In genomic region chr19:40232479-40232878, GRCh38 we compare ENCODE assay signal across 29 cellular contexts. TPM values are rescaled to one million over a fixed set of nuclear protein-coding genes. Genes with fewer than 3 reads are reported as not detected.
DNase-seq lines count a peak whose midpoint lies in the region; ATAC-seq, FAIRE-seq and TF ChIP-seq lines count a peak whose summit lies in the region.
"Had no signal": no experiment of that assay in that cellular context is flagged by ENCODE, and none has a peak within 500 bp of the region (broad histone marks: within the 10 kb centered on the region; RNA-seq: fewer than 3 reads in every experiment).

No MANE protein-coding gene starts in this region.

- peak overlapping the region; percentile 32; the same call in 1 of the 3 replicates for H3K4me3 Mint-ChIP-seq in GM23338
- H3K4me3 Mint-ChIP-seq in progenitor cell of endocrine pancreas (ENCODE audit: low read depth) = no peak overlapping the region
- H3K4me3 Mint-ChIP-seq: activated CD4-positive, alpha-beta T cell treated with anti-CD3 and anti-CD28 coated beads, Interleukin-2, amount 10 ng/mL, durations not matched to agents 24 days and 14 days; activated T-helper 1 cell treated with anti-CD3 and anti-CD28 coated beads, Interleukin-12 subunit alpha, Interleukin-12 subunit beta, Interleukin-2, Interleukin-4 antibody, amounts not matched to agents 30 ng/mL and 10 ng/mL and 1 ng/mL, durations not matched to agents 14 hours and 24 hours and 36 hours; CD4-positive, alpha-beta T cell had no signal

- no peak overlapping the region for H3K4me3 ChIP-seq in GM23338
- no peak overlapping the region for H3K4me3 ChIP-seq in Panc1 (ENCODE audit: low read depth in 2 of 2, low read length in 2 of 2)
- peak overlapping the region in 2 of 3 experiments; percentile 55 to 69; a peak in 3 of 6 replicates for H3K4me3 ChIP-seq in HepG2 (replicated peaks in 1 of 3; ENCODE audit: insufficient read depth in 1 of 3, low read depth in 2 of 3, low read length in 3 of 3)
- H3K4me3 ChIP-seq: gastroesophageal sphincter had no signal

- TF ChIP-seq CTCF in GM23338 (conservative IDR thresholded peaks at IDR 0.05; ENCODE audit: low read depth in 2 of 2) (no peak), Panc1 (IDR thresholded peaks at IDR 0.05) (no peak), HepG2 (CRISPR knock-in tag; IDR thresholded peaks at IDR 0.05) (no peak), progenitor cell of endocrine pancreas (IDR thresholded peaks at IDR 0.05; ENCODE audit: unreplicated experiment) (no peak)

- peaks cover 21% of the 10 kb centered on the region for H3K4me1 ChIP-seq in GM23338 (ENCODE audit: insufficient read depth)
- H3K4me1 ChIP-seq in Panc1 (ENCODE audit: control insufficient read depth, insufficient read depth, low read length) = peaks cover 34% of the 10 kb centered on the region
- peaks cover 56% of the 10 kb centered on the region for H3K4me1 ChIP-seq in HepG2 (ENCODE audit: insufficient read depth, low read length)

- WGBS in HepG2 (ENCODE audit: low lambda C conversion rate) = 76% methylated on average over 5 of the region's 12 CpGs

- H3K4me2 ChIP-seq in GM23338 (no peak overlapping the region), HepG2 (ENCODE audit: low read depth, low read length) (peak overlapping the region; percentile 91)
- H3K4me2 ChIP-seq: SK-N-SH had no signal

- H2AFZ ChIP-seq in GM23338 (no peak overlapping the region), HepG2 (ENCODE audit: low read length) (no peak overlapping the region)

- H3K27me3 Mint-ChIP-seq in GM23338 (ENCODE audit: insufficient read depth, low read depth, poor library complexity) (peaks cover 17% of the 10 kb centered on the region), progenitor cell of endocrine pancreas (peaks cover 9% of the 10 kb centered on the region)

- H3K79me2 ChIP-seq in GM23338 (replicated peaks; ENCODE audit: insufficient read depth) (no peaks in the 10 kb centered on the region), HepG2 (ENCODE audit: insufficient read depth, low read length) (no peaks in the 10 kb centered on the region)

- no peak; a peak in 1 of 4 replicates for TF ChIP-seq POLR2A in HepG2 (IDR thresholded peaks at IDR 0.05; ENCODE audit: insufficient read depth in 1 of 2, low read depth in 2 of 2, low read length in 2 of 2)

- H3K27me3 ChIP-seq in GM23338 (ENCODE audit: insufficient read depth) (peaks cover 9% of the 10 kb centered on the region), Panc1 (ENCODE audit: control insufficient read depth, insufficient read depth, low read length) (no peaks in the 10 kb centered on the region), HepG2 (ENCODE audit: control insufficient read depth in 1 of 2, insufficient read depth in 2 of 2, low read length in 2 of 2) (no peaks in the 10 kb centered on the region)
- H3K27me3 ChIP-seq: gastroesophageal sphincter had no signal

- peak; percentile 19 for ATAC-seq in GM23338
- ATAC-seq in Panc1 = peak; percentile 28
- peak; percentile 58 for ATAC-seq in HepG2
- ATAC-seq in sciatic nerve = peak; percentile 50
- ATAC-seq in GM18502 (IDR thresholded peaks at IDR 0.05; ENCODE audit: poor library complexity, unreplicated experiment) = no peak

- in situ Hi-C loops in Panc1 (cut with HindIII; ENCODE audit: low pct_unique_long_range_greater_than_20kb, low sequenced_read_pairs) = no loop called here
- in situ Hi-C loops in HepG2 (cut with HindIII; ENCODE audit: extremely low pct_ligation_motif_present, low pct_unique_long_range_greater_than_20kb) = no loop called here

- H3K27ac ChIP-seq in GM23338 (ENCODE audit: low read depth) (no peak overlapping the region), Panc1 (ENCODE audit: low read length) (no peak overlapping the region; the same call in 1 of the 2 replicates), HepG2 (ENCODE audit: extremely low read length, insufficient read depth, low read length) (peak overlapping the region; percentile 83)
- H3K27ac ChIP-seq: VCaP had no signal

- no peak for TF ChIP-seq RAD21 in HepG2 (CRISPR knock-in tag; IDR thresholded peaks at IDR 0.05)

- POLR2A ChIA-PET in Panc1 (lab: Charles Lee) = interaction anchor here (0.6 to 1.3 kb wide), 7 partner anchors 10 to 797 kb away, joined by 3 to 9 read pairs (median 3); partner anchors contain the start of gene RPS16
- POLR2A ChIA-PET in HepG2 (lab: Yijun Ruan, JAX) = interaction anchor here (0.9 to 2.7 kb wide), 5 partner anchors 10 to 201 kb away, joined by 3 to 25 read pairs (median 5); no protein-coding TSS in a partner anchor

- FAIRE-seq in HepG2 (lab: Jason Lieb, UNC) = peak; percentile 43
- FAIRE-seq: G401.6, GM18507 had no signal

- H3K9me2 ChIP-seq in GM23338 (ENCODE audit: insufficient read depth) = no peaks in the 10 kb centered on the region
- H3K9me2 ChIP-seq: SK-N-SH had no signal

- CTCF ChIA-PET in Panc1 (lab: Charles Lee) = interaction anchor here (0.7 to 3.0 kb wide), 5 partner anchors 12 to 93 kb away, joined by 3 to 30 read pairs (median 4); no protein-coding TSS in a partner anchor
- CTCF ChIA-PET in HepG2 (lab: Yijun Ruan, JAX; ENCODE audit: low intra/inter-chr PET ratio, low total read pairs) = no interaction called here

- no peaks in the 10 kb centered on the region for H3K9me3 ChIP-seq in Panc1 (ENCODE audit: control insufficient read depth, insufficient read depth, low read depth, low read length)
- no peaks in the 10 kb centered on the region for H3K9me3 ChIP-seq in HepG2 (ENCODE audit: low read length)
- H3K9me3 ChIP-seq: gastroesophageal sphincter, SK-N-SH had no signal

- H3K36me3 ChIP-seq in GM23338 (ENCODE audit: insufficient read depth) (no peaks in the 10 kb centered on the region), Panc1 (ENCODE audit: control insufficient read depth, insufficient read depth, low read length) (peaks cover 39% of the 10 kb centered on the region), HepG2 (replicated peaks in 1 of 2; ENCODE audit: control insufficient read depth in 1 of 2, insufficient read depth in 2 of 2, low read length in 2 of 2) (peaks cover 21% of the 10 kb centered on the region in 2 experiments; a peak in 4 of 5 replicates)

- 0 out of 2 replicates have a peak, but pooled peaks cover 3% of the 10 kb centered on the region for H3F3A ChIP-seq in GM23338 (replicated peaks; ENCODE audit: low read depth)

- DNase-seq in GM23338 (ENCODE audit: low spot score) = no peak
- DNase-seq in Panc1 (ENCODE audit: low read depth, low spot score) = no peak
- peak; percentile 45 for DNase-seq in HepG2 (ENCODE audit: low spot score)
- no peak for DNase-seq in sciatic nerve (ENCODE audit: low spot score)
- DNase-seq in NCI-H1694 treated with DMSO at 0.1 percent for 48 hours (lab: John Stamatoyannopoulos, UW) = no peak
- no peak for DNase-seq in progenitor cell of endocrine pancreas (ENCODE audit: low spot score, unreplicated experiment)
- DNase-seq: activated CD4-positive, alpha-beta T cell treated with anti-CD3 and anti-CD28 coated beads, Interleukin-2, amount 10 ng/mL, durations not matched to agents 24 days and 14 days; activated naive CD4-positive, alpha-beta T cell treated with anti-CD3 and anti-CD28 coated beads, Interleukin-2, amount 50 U/mL, for 16 hours; amygdala; CD4-positive, alpha-beta T cell; DMS153; GOT3; hippocampal formation; Kasumi-1; NCI-H2171 treated with DMSO at 0.1 percent for 48 hours; NCI-H526 treated with DMSO at 0.1 percent for 48 hours; retina; RPMI8226; SK-N-SH; stimulated activated CD4-positive, alpha-beta T cell treated with anti-CD3 and anti-CD28 coated beads, Interleukin-4, amount 100 ng/mL, for 4 hours; stimulated activated naive CD4-positive, alpha-beta T cell; T-helper 17 cell had no signal

- TF ChIP-seq EP300 in HepG2 (IDR thresholded peaks at IDR 0.05; ENCODE audit: low read depth in 2 of 2, low read length in 2 of 2) (no peak), HepG2 (CRISPR knock-in tag; IDR thresholded peaks at IDR 0.05; ENCODE audit: borderline replicate concordance) (no peak)

- BruUV-seq in Panc1 (replicated peaks; lab: Mats Ljungman, UMichigan) (no TSS peak), HepG2 (replicated peaks; lab: Mats Ljungman, UMichigan) (no TSS peak)

- intact Hi-C loops in Panc1 (cut with micrococcal nuclease; ENCODE audit: unreplicated experiment) (no loop called here), HepG2 (cut with micrococcal nuclease; ENCODE audit: unreplicated experiment) (no loop called here), sciatic nerve (cut with DNase I) (no loop called here)

- H3K36me3 Mint-ChIP-seq in GM23338 (ENCODE audit: low read depth) = peaks cover 11% of the 10 kb centered on the region; the same call in 2 of the 3 replicates
- peaks cover 1% of the 10 kb centered on the region for H3K36me3 Mint-ChIP-seq in progenitor cell of endocrine pancreas (ENCODE audit: insufficient read depth)

- H3K27ac Mint-ChIP-seq in GM23338 (no peak overlapping the region), progenitor cell of endocrine pancreas (no peak overlapping the region)
- H3K27ac Mint-ChIP-seq: activated CD4-positive, alpha-beta T cell treated with anti-CD3 and anti-CD28 coated beads, Interleukin-2, amount 10 ng/mL, durations not matched to agents 24 days and 14 days; activated T-helper 1 cell treated with anti-CD3 and anti-CD28 coated beads, Interleukin-12 subunit alpha, Interleukin-12 subunit beta, Interleukin-2, Interleukin-4 antibody, amounts not matched to agents 30 ng/mL and 10 ng/mL and 1 ng/mL, durations not matched to agents 14 hours and 24 hours and 36 hours; CD4-positive, alpha-beta T cell; T-helper 17 cell had no signal

- H3K9ac ChIP-seq in HepG2 (ENCODE audit: insufficient read depth, low read depth, low read length) = peak overlapping the region; percentile 71; the same call in 1 of the 2 replicates
- H3K9ac ChIP-seq: SK-N-SH had no signal

- no peaks in the 10 kb centered on the region for H4K20me1 ChIP-seq in GM23338 (replicated peaks; ENCODE audit: insufficient read depth)
- H4K20me1 ChIP-seq in HepG2 (ENCODE audit: insufficient read depth, low read length) = no peaks in the 10 kb centered on the region

- peaks cover 28% of the 10 kb centered on the region for H3K4me1 Mint-ChIP-seq in GM23338
- H3K4me1 Mint-ChIP-seq in progenitor cell of endocrine pancreas (ENCODE audit: low read depth) = peaks cover 8% of the 10 kb centered on the region

- H3K9me3 Mint-ChIP-seq in GM23338 (no peaks in the 10 kb centered on the region), progenitor cell of endocrine pancreas (ENCODE audit: low read depth) (no peaks in the 10 kb centered on the region)
- H3K9me3 Mint-ChIP-seq: activated CD4-positive, alpha-beta T cell treated with anti-CD3 and anti-CD28 coated beads, Interleukin-2, amount 10 ng/mL, durations not matched to agents 24 days and 14 days; activated T-helper 1 cell treated with anti-CD3 and anti-CD28 coated beads, Interleukin-12 subunit alpha, Interleukin-12 subunit beta, Interleukin-2, Interleukin-4 antibody, amounts not matched to agents 30 ng/mL and 10 ng/mL and 1 ng/mL, durations not matched to agents 14 hours and 24 hours and 36 hours; CD4-positive, alpha-beta T cell had no signal

RNA-seq across cellular contexts. Expression of gene CCNP, which starts 6.0 kb away (rescaled TPM):
- 0.39 and 7.1 TPM in 2 replicates for total RNA-seq in GM23338 (2014; rRNA removed; shearing (Covaris generic))
- polyA plus RNA-seq in GM23338 (2016; fragmentation: Nextera tagmentation; extraction: Ambion mirVana) = 2.2 and 3.3 TPM in 2 replicates
- 3.0 TPM for total RNA-seq in Panc1 (2021; ENCODE audit: unreplicated experiment)
- polyA plus RNA-seq in Panc1 (2012; ENCODE audit: insufficient read length) = 4.4 TPM
- 0.66 and 1.1 TPM in 2 replicates for total RNA-seq in HepG2 (2016; rRNA removed; fragmentation: Illumina TruSeq; extraction: Trizol)
- total RNA-seq in HepG2 (2016; cell fraction: cytosol; rRNA removed; fragmentation: Illumina TruSeq; extraction: Trizol; ENCODE audit: low read depth) = 0.20 and 0.35 TPM in 2 replicates
- 0.85 and 1.1 TPM in 2 replicates for total RNA-seq in HepG2 (2016; cell fraction: insoluble cytoplasmic fraction; rRNA removed; fragmentation: Illumina TruSeq; extraction: Trizol)
- 0.74 and 0.79 TPM in 2 replicates for total RNA-seq in HepG2 (2016; cell fraction: membrane; rRNA removed; fragmentation: Illumina TruSeq; extraction: Trizol)
- total RNA-seq in HepG2 (2016; cell fraction: nucleus; rRNA removed; fragmentation: Illumina TruSeq; extraction: Trizol) = 0.69 and 0.96 TPM in 2 replicates
- polyA plus RNA-seq in HepG2 (2011; rRNA removed) = 1.8 and 2.8 TPM in 2 replicates
- polyA plus RNA-seq in HepG2 (2011; cell fraction: cytosol; rRNA removed) = 1.7 and 2.0 TPM in 2 replicates
- polyA plus RNA-seq in HepG2 (2011; cell fraction: nucleus; rRNA removed) = 7.9 and 8.4 TPM in 2 replicates
- 2.0 and 2.9 TPM in 2 replicates for polyA plus RNA-seq in HepG2 (2012)
- 0.25 and 0.58 TPM in 2 replicates for polyA plus RNA-seq in HepG2 (2016; cell fraction: cytosol; fragmentation: Illumina TruSeq; extraction: Trizol; ENCODE audit: low read depth)
- polyA plus RNA-seq in HepG2 (2016; cell fraction: insoluble cytoplasmic fraction; fragmentation: Illumina TruSeq; extraction: Trizol; ENCODE audit: low read depth) = 1.0 and 1.2 TPM in 2 replicates
- polyA plus RNA-seq in HepG2 (2016; cell fraction: membrane; fragmentation: Illumina TruSeq; extraction: Trizol; ENCODE audit: low read depth) = 0.49 and 0.52 TPM in 2 replicates
- polyA plus RNA-seq in HepG2 (2016; cell fraction: nucleus; fragmentation: Illumina TruSeq; extraction: Trizol; ENCODE audit: insufficient read depth, low read depth) = 2.3 and 2.8 TPM in 2 replicates
- polyA minus RNA-seq in HepG2 (2011; rRNA and poly(A)+ RNA removed; ENCODE audit: low replicate concordance) = 0.07 and 2.4 TPM in 2 replicates
- polyA minus RNA-seq in HepG2 (2011; cell fraction: cytosol; rRNA and poly(A)+ RNA removed) = 0.79 and 1.1 TPM in 2 replicates
- polyA minus RNA-seq in HepG2 (2011; cell fraction: nucleus; rRNA and poly(A)+ RNA removed) = 0.90 and 1.2 TPM in 2 replicates
- 0.40 TPM for total RNA-seq in sciatic nerve
- 0.50 and 0.78 TPM in 2 replicates for total RNA-seq in progenitor cell of endocrine pancreas
- total RNA-seq: activated T-helper 1 cell treated with anti-CD3 and anti-CD28 coated beads, Interleukin-12 subunit alpha, Interleukin-12 subunit beta, Interleukin-2, Interleukin-4 antibody, amounts not matched to agents 30 ng/mL and 10 ng/mL and 1 ng/mL, durations not matched to agents 14 hours and 24 hours and 36 hours had no signal

RNA-seq across cellular contexts. Expression of gene TTC9B, which starts 14.3 kb away (rescaled TPM):
- 0.35 and 0.63 TPM in 2 replicates for total RNA-seq in GM23338 (2014; rRNA removed; shearing (Covaris generic))
- polyA plus RNA-seq in GM23338 (2016; fragmentation: Nextera tagmentation; extraction: Ambion mirVana) (0.23 and 1.0 TPM in 2 replicates), HepG2 (2011; rRNA removed) (not detected in 2 replicates)
- total RNA-seq in Panc1 (2021; ENCODE audit: unreplicated experiment) (2.3 TPM), HepG2 (2016; rRNA removed; fragmentation: Illumina TruSeq; extraction: Trizol) (not detected in 2 replicates), sciatic nerve (not detected), progenitor cell of endocrine pancreas (not detected in 2 replicates)
- polyA plus RNA-seq in Panc1 (2012; ENCODE audit: insufficient read length) = 1.8 TPM
- not detected in 2 replicates for total RNA-seq in HepG2 (2016; cell fraction: cytosol; rRNA removed; fragmentation: Illumina TruSeq; extraction: Trizol; ENCODE audit: low read depth)
- not detected in 2 replicates for total RNA-seq in HepG2 (2016; cell fraction: insoluble cytoplasmic fraction; rRNA removed; fragmentation: Illumina TruSeq; extraction: Trizol)
- not detected in 2 replicates for total RNA-seq in HepG2 (2016; cell fraction: membrane; rRNA removed; fragmentation: Illumina TruSeq; extraction: Trizol)
- not detected in 2 replicates for total RNA-seq in HepG2 (2016; cell fraction: nucleus; rRNA removed; fragmentation: Illumina TruSeq; extraction: Trizol)
- polyA plus RNA-seq in HepG2 (2011; cell fraction: cytosol; rRNA removed) = not detected in 2 replicates
- polyA plus RNA-seq in HepG2 (2011; cell fraction: nucleus; rRNA removed) = 0.05 TPM in 1 of 2 replicates, not detected in the other
- polyA plus RNA-seq in HepG2 (2012) = 0.08 and 0.27 TPM in 2 replicates
- not detected in 2 replicates for polyA plus RNA-seq in HepG2 (2016; cell fraction: cytosol; fragmentation: Illumina TruSeq; extraction: Trizol; ENCODE audit: low read depth)
- not detected in 2 replicates for polyA plus RNA-seq in HepG2 (2016; cell fraction: insoluble cytoplasmic fraction; fragmentation: Illumina TruSeq; extraction: Trizol; ENCODE audit: low read depth)
- not detected in 2 replicates for polyA plus RNA-seq in HepG2 (2016; cell fraction: membrane; fragmentation: Illumina TruSeq; extraction: Trizol; ENCODE audit: low read depth)
- not detected in 2 replicates for polyA plus RNA-seq in HepG2 (2016; cell fraction: nucleus; fragmentation: Illumina TruSeq; extraction: Trizol; ENCODE audit: insufficient read depth, low read depth)
- polyA minus RNA-seq in HepG2 (2011; rRNA and poly(A)+ RNA removed; ENCODE audit: low replicate concordance) = not detected in 2 replicates
- not detected in 2 replicates for polyA minus RNA-seq in HepG2 (2011; cell fraction: cytosol; rRNA and poly(A)+ RNA removed)
- not detected in 2 replicates for polyA minus RNA-seq in HepG2 (2011; cell fraction: nucleus; rRNA and poly(A)+ RNA removed)
- total RNA-seq: activated CD4-positive, alpha-beta T cell treated with anti-CD3 and anti-CD28 coated beads, Interleukin-2, amount 10 ng/mL, durations not matched to agents 24 days and 14 days; activated T-helper 1 cell treated with anti-CD3 and anti-CD28 coated beads, Interleukin-12 subunit alpha, Interleukin-12 subunit beta, Interleukin-2, Interleukin-4 antibody, amounts not matched to agents 30 ng/mL and 10 ng/mL and 1 ng/mL, durations not matched to agents 14 hours and 24 hours and 36 hours; CD4-positive, alpha-beta T cell; gastroesophageal sphincter; osteocyte; T-helper 17 cell had no signal

RNA-seq across cellular contexts. Expression of gene MAP3K10, which starts 41.3 kb away (rescaled TPM):
- 13.7 and 14.5 TPM in 2 replicates for total RNA-seq in GM23338 (2014; rRNA removed; shearing (Covaris generic))
- polyA plus RNA-seq in GM23338 (2016; fragmentation: Nextera tagmentation; extraction: Ambion mirVana) (5.4 and 5.9 TPM in 2 replicates), HepG2 (2011; rRNA removed) (5.0 and 6.7 TPM in 2 replicates)
- total RNA-seq in Panc1 (2021; ENCODE audit: unreplicated experiment) (255 TPM), HepG2 (2016; rRNA removed; fragmentation: Illumina TruSeq; extraction: Trizol) (1.9 and 3.4 TPM in 2 replicates), sciatic nerve (19.8 TPM), progenitor cell of endocrine pancreas (35.3 and 37.2 TPM in 2 replicates)
- polyA plus RNA-seq in Panc1 (2012; ENCODE audit: insufficient read length) = 324 TPM
- 3.4 and 3.7 TPM in 2 replicates for total RNA-seq in HepG2 (2016; cell fraction: cytosol; rRNA removed; fragmentation: Illumina TruSeq; extraction: Trizol; ENCODE audit: low read depth)
- 1.5 and 4.3 TPM in 2 replicates for total RNA-seq in HepG2 (2016; cell fraction: insoluble cytoplasmic fraction; rRNA removed; fragmentation: Illumina TruSeq; extraction: Trizol)
- total RNA-seq in HepG2 (2016; cell fraction: membrane; rRNA removed; fragmentation: Illumina TruSeq; extraction: Trizol) = 2.3 and 3.1 TPM in 2 replicates
- total RNA-seq in HepG2 (2016; cell fraction: nucleus; rRNA removed; fragmentation: Illumina TruSeq; extraction: Trizol) = 4.8 and 6.5 TPM in 2 replicates
- polyA plus RNA-seq in HepG2 (2011; cell fraction: cytosol; rRNA removed) = 2.4 and 4.6 TPM in 2 replicates
- polyA plus RNA-seq in HepG2 (2011; cell fraction: nucleus; rRNA removed) = 28.9 and 39.9 TPM in 2 replicates
- polyA plus RNA-seq in HepG2 (2012) = 4.5 and 7.7 TPM in 2 replicates
- polyA plus RNA-seq in HepG2 (2016; cell fraction: cytosol; fragmentation: Illumina TruSeq; extraction: Trizol; ENCODE audit: low read depth) = 1.1 and 1.2 TPM in 2 replicates
- 2.1 and 3.6 TPM in 2 replicates for polyA plus RNA-seq in HepG2 (2016; cell fraction: insoluble cytoplasmic fraction; fragmentation: Illumina TruSeq; extraction: Trizol; ENCODE audit: low read depth)
- 2.5 and 3.9 TPM in 2 replicates for polyA plus RNA-seq in HepG2 (2016; cell fraction: membrane; fragmentation: Illumina TruSeq; extraction: Trizol; ENCODE audit: low read depth)
- 14.6 and 16.4 TPM in 2 replicates for polyA plus RNA-seq in HepG2 (2016; cell fraction: nucleus; fragmentation: Illumina TruSeq; extraction: Trizol; ENCODE audit: insufficient read depth, low read depth)
- 9.5 and 13.6 TPM in 2 replicates for polyA minus RNA-seq in HepG2 (2011; rRNA and poly(A)+ RNA removed; ENCODE audit: low replicate concordance)
- 3.7 and 4.1 TPM in 2 replicates for polyA minus RNA-seq in HepG2 (2011; cell fraction: cytosol; rRNA and poly(A)+ RNA removed)
- polyA minus RNA-seq in HepG2 (2011; cell fraction: nucleus; rRNA and poly(A)+ RNA removed) = 9.0 and 9.3 TPM in 2 replicates

RNA-seq across cellular contexts. Expression of gene AKT2, which starts 52.7 kb away (rescaled TPM):
- total RNA-seq in GM23338 (2014; rRNA removed; shearing (Covaris generic)) = 105 and 123 TPM in 2 replicates
- polyA plus RNA-seq in GM23338 (2016; fragmentation: Nextera tagmentation; extraction: Ambion mirVana) = 16.6 and 17.6 TPM in 2 replicates
- 2,376 TPM for total RNA-seq in Panc1 (2021; ENCODE audit: unreplicated experiment)
- 2,447 TPM for polyA plus RNA-seq in Panc1 (2012; ENCODE audit: insufficient read length)
- total RNA-seq in HepG2 (2016; rRNA removed; fragmentation: Illumina TruSeq; extraction: Trizol) = 82.1 and 82.7 TPM in 2 replicates
- 42.1 and 44.9 TPM in 2 replicates for total RNA-seq in HepG2 (2016; cell fraction: cytosol; rRNA removed; fragmentation: Illumina TruSeq; extraction: Trizol; ENCODE audit: low read depth)
- 70.8 and 81.6 TPM in 2 replicates for total RNA-seq in HepG2 (2016; cell fraction: insoluble cytoplasmic fraction; rRNA removed; fragmentation: Illumina TruSeq; extraction: Trizol)
- total RNA-seq in HepG2 (2016; cell fraction: membrane; rRNA removed; fragmentation: Illumina TruSeq; extraction: Trizol) = 96.0 and 104 TPM in 2 replicates
- 55.8 and 67.9 TPM in 2 replicates for total RNA-seq in HepG2 (2016; cell fraction: nucleus; rRNA removed; fragmentation: Illumina TruSeq; extraction: Trizol)
- polyA plus RNA-seq in HepG2 (2011; rRNA removed) = 173 and 182 TPM in 2 replicates
- 88.4 and 94.7 TPM in 2 replicates for polyA plus RNA-seq in HepG2 (2011; cell fraction: cytosol; rRNA removed)
- polyA plus RNA-seq in HepG2 (2011; cell fraction: nucleus; rRNA removed) = 432 and 533 TPM in 2 replicates
- polyA plus RNA-seq in HepG2 (2012) = 72.7 and 74.6 TPM in 2 replicates
- 39.5 and 46.3 TPM in 2 replicates for polyA plus RNA-seq in HepG2 (2016; cell fraction: cytosol; fragmentation: Illumina TruSeq; extraction: Trizol; ENCODE audit: low read depth)
- 92.6 and 106 TPM in 2 replicates for polyA plus RNA-seq in HepG2 (2016; cell fraction: insoluble cytoplasmic fraction; fragmentation: Illumina TruSeq; extraction: Trizol; ENCODE audit: low read depth)
- 95.0 and 114 TPM in 2 replicates for polyA plus RNA-seq in HepG2 (2016; cell fraction: membrane; fragmentation: Illumina TruSeq; extraction: Trizol; ENCODE audit: low read depth)
- polyA plus RNA-seq in HepG2 (2016; cell fraction: nucleus; fragmentation: Illumina TruSeq; extraction: Trizol; ENCODE audit: insufficient read depth, low read depth) = 169 and 178 TPM in 2 replicates
- polyA minus RNA-seq in HepG2 (2011; rRNA and poly(A)+ RNA removed; ENCODE audit: low replicate concordance) = 115 and 187 TPM in 2 replicates
- polyA minus RNA-seq in HepG2 (2011; cell fraction: cytosol; rRNA and poly(A)+ RNA removed) = 55.0 and 56.5 TPM in 2 replicates
- 77.1 and 89.5 TPM in 2 replicates for polyA minus RNA-seq in HepG2 (2011; cell fraction: nucleus; rRNA and poly(A)+ RNA removed)
- total RNA-seq in sciatic nerve = 130 TPM
- 200 TPM in 2 replicates for total RNA-seq in progenitor cell of endocrine pancreas

Comparison
In these comparisons a context has a peak if more than half of its experiments do, and no peak if none do; other contexts are left out.
1. H3K4me3 ChIP-seq: peak in HepG2 (2 of 3); none in GM23338 (single experiment) and Panc1 (0 of 2).